In the genomic region with DNA sequence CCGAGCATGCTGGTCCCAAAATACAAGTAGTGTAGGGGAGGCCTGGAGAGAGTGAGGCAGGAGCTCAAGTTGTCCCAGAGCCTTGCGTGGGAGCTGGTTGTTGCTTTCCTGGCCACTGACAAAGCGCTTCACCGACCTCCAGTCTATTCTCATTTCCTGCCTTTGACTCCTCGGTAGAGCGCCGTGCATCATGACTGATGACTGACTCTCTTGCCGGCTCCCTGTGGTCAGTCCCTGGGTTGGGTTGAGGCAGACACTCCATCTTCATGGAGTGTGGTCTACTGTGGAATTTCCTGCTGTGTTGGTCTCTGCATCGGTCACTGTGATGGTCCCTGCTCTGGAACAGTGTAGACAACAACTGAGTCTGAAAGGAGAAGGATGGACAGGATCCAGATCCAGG, we compare ENCODE assay signal across 1 cellular context.
TF ChIP-seq lines count a peak whose summit lies in the region.

No MANE protein-coding gene starts in this region.

TF ChIP-seq in H1, 55 proteins besides CTCF, POLR2A, EP300 and RAD21 (continued from another document):
- TF ChIP-seq SIN3A (conservative IDR thresholded peaks at IDR 0.05 in 1 of 2, IDR thresholded peaks at IDR 0.05 in 1 of 2; ENCODE audit: low read depth in 1 of 2, low read length in 2 of 2) (no peak), YY1 (IDR thresholded peaks at IDR 0.05; ENCODE audit: low read depth, low read length) (no peak), BACH1 (IDR thresholded peaks at IDR 0.05; ENCODE audit: low read length) (no peak)
TF ChIP-seq in H1: peak in this region for 0.
